8 cellular contexts compared by ENCODE assay signal in genomic region chr12:121789800-121790748, GRCh38. TPM values are rescaled to one million over a fixed set of nuclear protein-coding genes. Genes with fewer than 3 reads are reported as not detected.
A peak's percentile ranks its signal among the peaks of the same experiment; 100 is the strongest.
DNase-seq lines count a peak whose midpoint lies in the region; ATAC-seq and TF ChIP-seq lines count a peak whose summit lies in the region.

No MANE protein-coding gene starts in this region.

- no peaks in the 10 kb centered on the region for H3K27me3 Mint-ChIP-seq in activated CD8-positive, alpha-beta T cell treated with anti-CD3 and anti-CD28 coated beads for 36 hours

- peaks cover 59% of the 10 kb centered on the region for H3K36me3 Mint-ChIP-seq in activated CD8-positive, alpha-beta T cell treated with anti-CD3 and anti-CD28 coated beads for 36 hours (ENCODE audit: low read depth)

- DNase-seq in BE2C (peak; percentile 7), KG1 (lab: John Stamatoyannopoulos, UW) (peak; percentile 93), germinal center (ENCODE audit: low spot score) (peak; percentile 85), NCI-H1092 treated with DMSO at 0.1 percent for 48 hours (lab: John Stamatoyannopoulos, UW) (no peak)
- DNase-seq in activated CD8-positive, alpha-beta T cell treated with anti-CD3 and anti-CD28 coated beads for 36 hours = peak; percentile 98
- peak; percentile 88 for DNase-seq in stimulated activated CD4-positive, alpha-beta T cell treated with anti-CD3 and anti-CD28 coated beads, Interleukin-15, amount 100 ng/mL, for 1 hour (ENCODE audit: low read depth in 1 of 2, low spot score in 1 of 2)

- TF ChIP-seq CTCF in BE2C (IDR thresholded peaks at IDR 0.05; ENCODE audit: low read depth, low read length) = no peak
- no peak for TF ChIP-seq CTCF in activated CD8-positive, alpha-beta T cell treated with anti-CD3 and anti-CD28 coated beads for 36 hours (IDR thresholded peaks at IDR 0.05)

- H3K4me1 ChIP-seq in BE2C = peaks cover 1% of the 10 kb centered on the region

- POLR2A ChIA-PET in activated CD8-positive, alpha-beta T cell treated with anti-CD3 and anti-CD28 coated beads for 36 hours (lab: Charles Lee) = interaction anchor here (0.5 to 30.9 kb wide), 7 partner anchors 3 to 587 kb away, joined by 3 to 683 read pairs (median 4); partner anchors contain the start of genes PSMD9, RHOF, SETD1B and TMEM120B

- intact Hi-C loops in activated CD8-positive, alpha-beta T cell treated with anti-CD3 and anti-CD28 coated beads for 36 hours (cut with micrococcal nuclease) = loop anchor here (5.0 kb wide), 1 partner anchor 103 kb away; no protein-coding TSS in a partner anchor

- CTCF ChIA-PET in activated CD8-positive, alpha-beta T cell treated with anti-CD3 and anti-CD28 coated beads for 36 hours (lab: Charles Lee) = interaction anchor here (1.2 to 15.4 kb wide), 5 partner anchors 9 to 98 kb away, joined by 4 to 698 read pairs (median 15); partner anchors contain the start of genes PSMD9 and SETD1B

- ATAC-seq in GM21381 (IDR thresholded peaks at IDR 0.05; ENCODE audit: unreplicated experiment) (peak; percentile 30), GM18519 (IDR thresholded peaks at IDR 0.05; ENCODE audit: low FRiP score, unreplicated experiment) (no peak)
- ATAC-seq in activated CD8-positive, alpha-beta T cell treated with anti-CD3 and anti-CD28 coated beads for 36 hours = peak; percentile 52

- H3K9me3 Mint-ChIP-seq in activated CD8-positive, alpha-beta T cell treated with anti-CD3 and anti-CD28 coated beads for 36 hours = no peaks in the 10 kb centered on the region

- H3K4me1 Mint-ChIP-seq in activated CD8-positive, alpha-beta T cell treated with anti-CD3 and anti-CD28 coated beads for 36 hours (ENCODE audit: low read depth) = peaks cover 59% of the 10 kb centered on the region

- H3K27me3 ChIP-seq in BE2C = no peaks in the 10 kb centered on the region

- H3K4me3 ChIP-seq in BE2C (ENCODE audit: low read depth, low read length) = no peak overlapping the region

- peak overlapping the region; percentile 100 for H3K27ac Mint-ChIP-seq in activated CD8-positive, alpha-beta T cell treated with anti-CD3 and anti-CD28 coated beads for 36 hours

- no peaks in the 10 kb centered on the region; the same call in 1 of the 2 replicates for H3K36me3 ChIP-seq in BE2C

- H3K4me3 Mint-ChIP-seq in activated CD8-positive, alpha-beta T cell treated with anti-CD3 and anti-CD28 coated beads for 36 hours = peak overlapping the region; percentile 89

- H3K9me3 ChIP-seq in BE2C = no peaks in the 10 kb centered on the region

RNA-seq across cellular contexts. Expression of gene RHOF, which starts 3.4 kb away (rescaled TPM):
- polyA plus RNA-seq in BE2C (2012; ENCODE audit: insufficient read depth, insufficient read length, low read depth) = 7.0 TPM
- total RNA-seq in activated CD8-positive, alpha-beta T cell treated with anti-CD3 and anti-CD28 coated beads for 36 hours = 100 to 1,000 TPM; 108 to 116 TPM

RNA-seq across cellular contexts. Expression of gene SETD1B, which starts 13.7 kb away (rescaled TPM):
- 31.1 TPM for polyA plus RNA-seq in BE2C (2012; ENCODE audit: insufficient read depth, insufficient read length, low read depth)
- 10 to 100 TPM; 13.3 TPM for total RNA-seq in activated CD8-positive, alpha-beta T cell treated with anti-CD3 and anti-CD28 coated beads for 36 hours
